8 cellular contexts compared by ENCODE assay signal in genomic region chr17:78360371-78361226, GRCh38. TPM values are rescaled to one million over a fixed set of nuclear protein-coding genes. Genes with fewer than 3 reads are reported as not detected.
DNase-seq lines count a peak whose midpoint lies in the region; ATAC-seq and TF ChIP-seq lines count a peak whose summit lies in the region.

No MANE protein-coding gene starts in this region.

- TF ChIP-seq CTCF in HEK293 (tag by site-specific recombination; IDR thresholded peaks at IDR 0.05) (peak; percentile 96), adrenal gland (IDR thresholded peaks at IDR 0.05) (peak; percentile 88 to 97 (median 92)), left ventricle myocardium inferior (IDR thresholded peaks at IDR 0.05; ENCODE audit: borderline replicate concordance) (peak; percentile 93), upper lobe of left lung (IDR thresholded peaks at IDR 0.05) (peak; percentile 93 to 99 (median 98))

- POLR2A ChIA-PET in HEK293 (lab: Yijun Ruan, JAX) = interaction anchor here (0.6 to 1.7 kb wide), 14 partner anchors 10 to 173 kb away, joined by 3 to 12 read pairs (median 5); partner anchors contain the start of genes AFMID and TK1

- WGBS in adrenal gland, 4 donors = 2 to 6% (median 3%) methylated on average over 2 to 49 of the region's 49 CpGs
- WGBS in upper lobe of left lung, 2 donors = 2 to 6% methylated on average over 15 to 27 of the region's 49 CpGs

- H3K4me1 ChIP-seq in HEK293 (ENCODE audit: control insufficient read depth, insufficient read depth, low read length) (peaks cover 7% of the 10 kb centered on the region), adrenal gland (replicated peaks in 1 of 2) (peaks cover 14 to 35% of the 10 kb centered on the region in 2 donors), left ventricle myocardium inferior (peaks cover 58% of the 10 kb centered on the region), upper lobe of left lung (peaks cover 44 to 58% (median 52%) of the 10 kb centered on the region in 4 donors)

- H3K36me3 ChIP-seq in HEK293 (ENCODE audit: control insufficient read depth in 2 of 2, insufficient read depth in 1 of 2, low read length in 2 of 2) (peaks cover 0 to 18% of the 10 kb centered on the region in 2 experiments; a peak in 1 of 3 replicates), adrenal gland (replicated peaks in 1 of 2) (peaks cover 0 to 22% of the 10 kb centered on the region in 2 donors), left ventricle myocardium inferior (peaks cover 31% of the 10 kb centered on the region), upper lobe of left lung (peaks cover 0 to 38% (median 24%) of the 10 kb centered on the region in 4 donors)

- peak overlapping the region; percentile 67; the same call in 1 of the 2 replicates for H3K27ac ChIP-seq in HEK293 (ENCODE audit: extremely low read depth, low read depth, low read length)
- H3K27ac ChIP-seq in adrenal gland = peak overlapping the region; percentile 69 to 95 (median 83)
- peak overlapping the region; percentile 97 for H3K27ac ChIP-seq in left ventricle myocardium inferior (replicated peaks)
- peak overlapping the region; percentile 98 to 100 (median 98) for H3K27ac ChIP-seq in upper lobe of left lung

- peak; percentile 83 to 92 for ATAC-seq in upper lobe of left lung (ENCODE audit: low FRiP score in 2 of 2)

- no peak for TF ChIP-seq EP300 in upper lobe of left lung (IDR thresholded peaks at IDR 0.05)

- H3K27me3 Mint-ChIP-seq in T-helper 1 cell treated with Interleukin-12 subunit alpha and Interleukin-12 subunit beta and Interleukin-4 antibody, amounts not matched to agents 30 μg/mL and 1 μg/mL, for 36 hours (ENCODE audit: low read depth) = no peaks in the 10 kb centered on the region

- DNase-seq in DMS114 treated with DMSO at 0.1 percent for 48 hours (lab: John Stamatoyannopoulos, UW; ENCODE audit: unreplicated experiment) = peak; percentile 66
- peak; percentile 61 for DNase-seq in NCI-H1417 treated with DMSO at 0.1 percent for 48 hours (lab: John Stamatoyannopoulos, UW)
- DNase-seq in adrenal gland = peak; percentile 92 to 97 (median 95)
- peak; percentile 92 for DNase-seq in left ventricle myocardium inferior
- DNase-seq in posterior vena cava (ENCODE audit: low spot score) = peak; percentile 98
- peak; percentile 96 to 100 for DNase-seq in upper lobe of left lung

- H3K9me3 Mint-ChIP-seq in T-helper 1 cell treated with Interleukin-12 subunit alpha and Interleukin-12 subunit beta and Interleukin-4 antibody, amounts not matched to agents 30 μg/mL and 1 μg/mL, for 36 hours = no peaks in the 10 kb centered on the region

- intact Hi-C loops in adrenal gland (cut with DNase I) (loop anchor here (5.0 kb wide), 2 partner anchors 62 to 68 kb away; no protein-coding TSS in a partner anchor), left ventricle myocardium inferior (cut with micrococcal nuclease) (loop anchor here (10.0 kb wide), 1 partner anchor 64 kb away; no protein-coding TSS in a partner anchor), posterior vena cava (cut with DNase I) (loop anchor here in 1 of 2 donors (5.0 kb wide), 1 partner anchor 62 kb away; no protein-coding TSS in a partner anchor)

- peaks cover 31% of the 10 kb centered on the region for H3K36me3 Mint-ChIP-seq in T-helper 1 cell treated with Interleukin-12 subunit alpha and Interleukin-12 subunit beta and Interleukin-4 antibody, amounts not matched to agents 30 μg/mL and 1 μg/mL, for 36 hours (ENCODE audit: low read depth)

- H3K4me3 Mint-ChIP-seq in T-helper 1 cell treated with Interleukin-12 subunit alpha and Interleukin-12 subunit beta and Interleukin-4 antibody, amounts not matched to agents 30 μg/mL and 1 μg/mL, for 36 hours = peak overlapping the region; percentile 90

- H3K4me3 ChIP-seq in HEK293 (ENCODE audit: low read depth, low read length) = peak overlapping the region; percentile 76
- peak overlapping the region in 2 of 4 donors; percentile 26 to 96 for H3K4me3 ChIP-seq in adrenal gland
- H3K4me3 ChIP-seq in left ventricle myocardium inferior = peak overlapping the region; percentile 85
- H3K4me3 ChIP-seq in upper lobe of left lung = peak overlapping the region; percentile 22 to 99 (median 86)

- H3K27me3 ChIP-seq in adrenal gland (no peaks in the 10 kb centered on the region), left ventricle myocardium inferior (ENCODE audit: low read depth) (no peaks in the 10 kb centered on the region), upper lobe of left lung (no peaks in the 10 kb centered on the region)

- H3K27ac Mint-ChIP-seq in T-helper 1 cell treated with Interleukin-12 subunit alpha and Interleukin-12 subunit beta and Interleukin-4 antibody, amounts not matched to agents 30 μg/mL and 1 μg/mL, for 36 hours = peak overlapping the region; percentile 92

- H3K4me1 Mint-ChIP-seq in T-helper 1 cell treated with Interleukin-12 subunit alpha and Interleukin-12 subunit beta and Interleukin-4 antibody, amounts not matched to agents 30 μg/mL and 1 μg/mL, for 36 hours (ENCODE audit: low read depth) = peaks cover 35% of the 10 kb centered on the region

- no peaks in the 10 kb centered on the region for H3K9me3 ChIP-seq in HEK293 (ENCODE audit: control insufficient read depth, insufficient read depth, low read depth, low read length)
- no peaks in the 10 kb centered on the region for H3K9me3 ChIP-seq in adrenal gland (replicated peaks in 1 of 3)
- no peaks in the 10 kb centered on the region for H3K9me3 ChIP-seq in left ventricle myocardium inferior (replicated peaks)
- H3K9me3 ChIP-seq in upper lobe of left lung = no peaks in the 10 kb centered on the region

- CTCF ChIA-PET in HEK293 (lab: Yijun Ruan, JAX) = interaction anchor here (0.5 to 9.1 kb wide), 43 partner anchors 12 to 1022 kb away, joined by 3 to 137 read pairs (median 5); partner anchors contain the start of gene PGS1

- no peak for TF ChIP-seq POLR2A in adrenal gland (IDR thresholded peaks at IDR 0.05)
- peak in 1 of 4 donors; percentile 15 for TF ChIP-seq POLR2A in upper lobe of left lung (IDR thresholded peaks at IDR 0.05)

TF ChIP-seq in HEK293, 187 proteins besides CTCF, POLR2A, EP300 and RAD21 (continues in another document):
- TF ChIP-seq SALL2 (tag by site-specific recombination; IDR thresholded peaks at IDR 0.05; ENCODE audit: borderline replicate concordance) (no peak), ZNF221 (tag by site-specific recombination; IDR thresholded peaks at IDR 0.05; ENCODE audit: borderline replicate concordance) (no peak), ZNF146 (tag by site-specific recombination; IDR thresholded peaks at IDR 0.05) (no peak), ZNF133 (tag by site-specific recombination; IDR thresholded peaks at IDR 0.05) (no peak), GFI1B (tag by site-specific recombination; IDR thresholded peaks at IDR 0.05) (no peak), ZNF530 (tag by site-specific recombination; IDR thresholded peaks at IDR 0.05; ENCODE audit: low read depth) (no peak), ZNF561 (tag by site-specific recombination; IDR thresholded peaks at IDR 0.05; ENCODE audit: borderline replicate concordance) (0 out of 2 replicates have a peak, but pooled peaks have one; percentile 21), ZNF654 (tag by site-specific recombination; IDR thresholded peaks at IDR 0.05; ENCODE audit: low read depth) (peak; percentile 46), PBX3 (CRISPR knock-in tag; IDR thresholded peaks at IDR 0.05) (peak; percentile 47; the same call in 1 of the 2 replicates), ZSCAN30 (tag by site-specific recombination; IDR thresholded peaks at IDR 0.05) (peak; percentile 74), PRDM1 (tag by site-specific recombination; IDR thresholded peaks at IDR 0.05) (no peak)

RNA-seq across cellular contexts. Expression of gene SOCS3, which starts 0.7 kb away (rescaled TPM):
- total RNA-seq in adrenal gland (100 to 1,000 TPM in 3 of 8 donors, 10 to 100 TPM in 3, 1 to 10 TPM in 2; 5.3 to 114 (median 60.3) TPM), left ventricle myocardium inferior (9.5 TPM), posterior vena cava (10 to 100 TPM; 47.4 to 85.2 TPM), upper lobe of left lung (100 to 1,000 TPM in 3 of 6 donors, 10 to 100 TPM in 3; 67.1 to 173 (median 114) TPM)
- 10 to 100 TPM in 2 of 3 donors, 1 to 10 TPM in 1; 4.8 to 96.5 (median 15.4) TPM for polyA plus RNA-seq in adrenal gland

RNA-seq across cellular contexts. Expression of gene PGS1, which starts 17.9 kb away (rescaled TPM):
- total RNA-seq in adrenal gland (10 to 100 TPM; 27.9 to 64.5 (median 34.9) TPM), left ventricle myocardium inferior (17.1 TPM), posterior vena cava (10 to 100 TPM; 33.6 to 33.7 TPM), upper lobe of left lung (100 to 1,000 TPM in 2 of 6 donors, 10 to 100 TPM in 4; 79.2 to 348 (median 92.3) TPM)
- 10 to 100 TPM; 11.9 to 26.9 (median 21.9) TPM for polyA plus RNA-seq in adrenal gland
